In the genomic region with DNA sequence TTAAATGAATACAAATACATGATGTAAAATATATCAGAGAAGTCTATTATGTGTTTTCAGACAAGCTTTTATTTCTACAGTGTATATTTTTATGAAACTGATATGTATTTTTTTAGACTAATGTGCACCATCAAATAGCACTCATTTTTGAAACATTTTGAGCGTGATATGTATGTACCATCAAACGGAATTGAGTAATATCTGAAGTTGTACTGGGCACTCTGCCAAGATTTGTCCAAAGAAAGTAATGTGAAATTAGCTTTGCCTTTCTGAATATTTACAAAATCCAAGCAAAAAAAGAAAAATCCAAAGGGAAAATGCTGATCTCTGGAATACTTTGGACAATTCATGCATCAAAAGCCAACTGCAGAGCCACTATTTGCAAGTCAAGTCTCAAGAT, we compare ENCODE assay signal across 14 cellular contexts.
DNase-seq lines count a peak whose midpoint lies in the region; ATAC-seq and TF ChIP-seq lines count a peak whose summit lies in the region.
"Had no signal": no experiment of that assay in that cellular context is flagged by ENCODE, and none has a peak within 500 bp of the region (broad histone marks: within the 10 kb centered on the region; RNA-seq: fewer than 3 reads in every experiment).

No MANE protein-coding gene starts in this region.

- TF ChIP-seq CTCF in adrenal gland (IDR thresholded peaks at IDR 0.05) (no peak), fibroblast of pulmonary artery (IDR thresholded peaks at IDR 0.05; ENCODE audit: low read length, missing control alignments) (no peak), mesothelial cell of epicardium (IDR thresholded peaks at IDR 0.05; ENCODE audit: unreplicated experiment) (no peak)

- no peaks in the 10 kb centered on the region for H3K9me3 ChIP-seq in adrenal gland (replicated peaks in 1 of 3)
- H3K9me3 ChIP-seq: BE2C had no signal

- H3K27me3 ChIP-seq in adrenal gland = no peaks in the 10 kb centered on the region
- H3K27me3 ChIP-seq: BE2C had no signal

- TF ChIP-seq POLR2A in adrenal gland (IDR thresholded peaks at IDR 0.05) = no peak

- H3K4me3 Mint-ChIP-seq in mesothelial cell of epicardium = no peak overlapping the region
- H3K4me3 Mint-ChIP-seq: CD4-positive, alpha-beta memory T cell; H9 had no signal

- ATAC-seq in GM21529 (IDR thresholded peaks at IDR 0.05; ENCODE audit: unreplicated experiment) (no peak), HG02870 (IDR thresholded peaks at IDR 0.05; ENCODE audit: unreplicated experiment) (no peak)
- ATAC-seq: GM12878 had no signal

- peaks cover 21% of the 10 kb centered on the region for H3K9me3 Mint-ChIP-seq in mesothelial cell of epicardium

- H3K36me3 ChIP-seq in adrenal gland (replicated peaks in 1 of 2) = no peaks in the 10 kb centered on the region
- H3K36me3 ChIP-seq: BE2C had no signal

- H3K27me3 Mint-ChIP-seq in mesothelial cell of epicardium (ENCODE audit: low read depth) = no peaks in the 10 kb centered on the region
- H3K27me3 Mint-ChIP-seq: CD4-positive, alpha-beta memory T cell had no signal

- WGBS in adrenal gland, 4 donors = 21 to 31% (median 29%) methylated on average over 2 of the region's 2 CpGs

- peak overlapping the region; percentile 10 to 80 (median 58) for H3K27ac ChIP-seq in adrenal gland
- H3K27ac ChIP-seq: C4-2B had no signal

- peaks cover 28% of the 10 kb centered on the region for H3K4me1 Mint-ChIP-seq in mesothelial cell of epicardium
- H3K4me1 Mint-ChIP-seq: CD4-positive, alpha-beta memory T cell had no signal

- peaks cover 18 to 19% of the 10 kb centered on the region in 2 donors for H3K4me1 ChIP-seq in adrenal gland (replicated peaks in 1 of 2)
- H3K4me1 ChIP-seq: BE2C had no signal

- intact Hi-C loops in adrenal gland (cut with DNase I) = no loop called here

- peak overlapping the region; percentile 71 for H3K27ac Mint-ChIP-seq in mesothelial cell of epicardium
- H3K27ac Mint-ChIP-seq: CD4-positive, alpha-beta memory T cell had no signal

- H3K36me3 Mint-ChIP-seq in mesothelial cell of epicardium = peaks cover 13% of the 10 kb centered on the region
- H3K36me3 Mint-ChIP-seq: CD4-positive, alpha-beta memory T cell had no signal

- DNase-seq in adrenal gland (peak in 1 of 7 donors; percentile 40), astrocyte of the hippocampus (ENCODE audit: low read depth, low spot score) (peak; percentile 1), fibroblast of pulmonary artery (ENCODE audit: low read depth) (peak; percentile 75), mesothelial cell of epicardium (ENCODE audit: low spot score in 2 of 2, unreplicated experiment in 2 of 2) (no peak), NCI-H1417 (lab: John Stamatoyannopoulos, UW) (no peak)
- DNase-seq: BE2C; CD4-positive, alpha-beta memory T cell; DMS79; GOT3; H9 had no signal

- H3K4me3 ChIP-seq in adrenal gland (peak overlapping the region in 1 of 4 donors; percentile 4), fibroblast of pulmonary artery (replicated peaks; ENCODE audit: low read depth, low read length) (no peak overlapping the region)
- H3K4me3 ChIP-seq: GM12878 had no signal

Comparison
In these comparisons a context has a peak if more than half of its experiments do, and no peak if none do; other contexts are left out.
1. DNase-seq: peak in astrocyte of the hippocampus (single experiment) and fibroblast of pulmonary artery (single experiment); none in mesothelial cell of epicardium (0 of 2) and NCI-H1417 (0 of 3).